9 cellular contexts compared by ENCODE assay signal in the genomic region with DNA sequence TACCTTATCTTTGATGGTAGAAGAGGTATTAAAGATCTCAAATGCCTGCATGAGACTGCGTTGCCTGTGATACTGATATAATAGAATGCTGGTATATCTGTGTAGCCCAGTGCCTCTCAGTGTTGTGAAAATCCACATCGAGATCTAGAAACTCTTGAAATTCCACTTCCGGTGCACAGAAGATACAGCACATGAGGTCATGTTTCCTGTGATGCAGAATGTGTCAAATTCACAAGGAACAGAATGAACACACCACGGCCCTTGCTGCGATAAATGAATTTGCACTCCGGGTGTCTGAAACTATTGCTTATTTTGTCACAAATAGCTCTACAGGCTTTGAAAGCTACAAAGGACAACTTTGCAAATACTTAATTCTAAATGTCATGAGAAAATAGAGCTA.
"Had no signal": no experiment of that assay in that cellular context is flagged by ENCODE, and none has a peak within 500 bp of the region (broad histone marks: within the 10 kb centered on the region; RNA-seq: fewer than 3 reads in every experiment).

No MANE protein-coding gene starts in this region.

- H3K27ac ChIP-seq: GM23248, HL-60 had no signal

- DNase-seq: GM23248, GOT3, H7, HFFc6 had no signal

- H3K36me3 ChIP-seq: HAP-1 had no signal

- H3K27me3 Mint-ChIP-seq: IgD-negative memory B cell had no signal

- H3K4me3 Mint-ChIP-seq: HFFc6, IgD-negative memory B cell had no signal

- H3K9ac ChIP-seq: GM23248 had no signal

- H2AFZ ChIP-seq: GM23248 had no signal

- H3K9me3 ChIP-seq: HAP-1 had no signal

- H3K4me3 ChIP-seq: GM23248, HAP-1 had no signal

- ATAC-seq: HCT116, HepG2 had no signal

- H3K27ac Mint-ChIP-seq: HFFc6, IgD-negative memory B cell had no signal
